8 cellular contexts compared by ENCODE assay signal in genomic region chr11:34250732-34251639, GRCh38.
DNase-seq lines count a peak whose midpoint lies in the region; ATAC-seq and TF ChIP-seq lines count a peak whose summit lies in the region.

No MANE protein-coding gene starts in this region.

- peak overlapping the region; percentile 11 for H3K27ac ChIP-seq in AG04450 (ENCODE audit: low read depth, low read length)

- TF ChIP-seq CTCF in AG04450 (IDR thresholded peaks at IDR 0.05; ENCODE audit: low read depth, low read length): no peak

- DNase-seq in AG04450 (ENCODE audit: low read depth, low spot score) (no peak), T-helper 1 cell (peak in 4 of 5 donors; percentile 24 to 86 (median 34)), amygdala (lab: John Stamatoyannopoulos, UW) (peak in 32 of 56 donors; percentile 5 to 80 (median 27)), inferior parietal cortex (ENCODE audit: extremely low spot score) (peak; percentile 49), GOT3 (lab: John Stamatoyannopoulos, UW) (no peak)
- peak; percentile 46 to 66 for DNase-seq in stimulated activated CD4-positive, alpha-beta T cell treated with anti-CD3 and anti-CD28 coated beads, Interleukin-1b, Interleukin-23, amount 100 ng/mL, for 4 hours (ENCODE audit: low read depth in 2 of 2)

- CTCF ChIA-PET in AG04450 (lab: Charles Lee): no interaction called here

- ATAC-seq in GM19397 (IDR thresholded peaks at IDR 0.05; ENCODE audit: unreplicated experiment) (peak; percentile 86), HG03460 (IDR thresholded peaks at IDR 0.05; ENCODE audit: unreplicated experiment) (peak; percentile 74)

- 0 out of 2 replicates have a peak, but pooled peaks cover 3% of the 10 kb centered on the region for H3K9me3 ChIP-seq in AG04450 (ENCODE audit: control insufficient read depth, insufficient read depth, low read length)

- no peaks in the 10 kb centered on the region for H3K27me3 ChIP-seq in AG04450 (ENCODE audit: control insufficient read depth, insufficient read depth, low read length)

- POLR2A ChIA-PET in AG04450 (lab: Yijun Ruan, JAX): interaction anchor here (1.2 kb wide), 1 partner anchor 107 kb away, joined by 3 read pairs; the partner anchor contains the start of gene ABTB2

- peak overlapping the region; percentile 38 for H3K4me3 ChIP-seq in AG04450 (ENCODE audit: low read depth, low read length)

Comparison
In these comparisons a context has a peak if more than half of its experiments do, and no peak if none do; other contexts are left out.
1. DNase-seq: peak in T-helper 1 cell (4 of 5), amygdala (32 of 56), inferior parietal cortex (single experiment) and stimulated activated CD4-positive, alpha-beta T cell treated with anti-CD3 and anti-CD28 coated beads, Interleukin-1b, Interleukin-23, amount 100 ng/mL, for 4 hours (2 of 2); none in AG04450 (single experiment) and GOT3 (single experiment).